In genomic region chr6:64527899-64528298, GRCh38 we compare ENCODE assay signal across 32 cellular contexts.
"Had no signal": no experiment of that assay in that cellular context is flagged by ENCODE, and none has a peak within 500 bp of the region (broad histone marks: within the 10 kb centered on the region; RNA-seq: fewer than 3 reads in every experiment).

No MANE protein-coding gene starts in this region.

- H3K36me3 ChIP-seq: adrenal gland, brain microvascular endothelial cell, breast epithelium had no signal

- H3K4me3 ChIP-seq: adrenal gland, body of pancreas, breast epithelium had no signal

- H3K27ac ChIP-seq: adrenal gland, body of pancreas, brain microvascular endothelial cell, breast epithelium, VCaP had no signal

- H3K9me3 ChIP-seq: adrenal gland, body of pancreas had no signal

- H3K27me3 ChIP-seq: adrenal gland, body of pancreas, brain microvascular endothelial cell, breast epithelium had no signal

- DNase-seq: activated B cell treated with CpG ODN at 0.5 μM for 24 hours; activated CD4-positive, alpha-beta memory T cell treated with anti-CD3 and anti-CD28 coated beads for 36 hours; activated CD4-positive, alpha-beta T cell treated with anti-CD3 and anti-CD28 coated beads for 4 hours; activated CD4-positive, alpha-beta T cell treated with anti-CD3 and anti-CD28 coated beads, Interleukin-2, amount 10 ng/mL, durations not matched to agents 24 days and 14 days; activated CD4-positive, alpha-beta T cell treated with anti-CD3 and anti-CD28 coated beads, Interleukin-2, amount 50 U/mL, for 1 hour; activated CD4-positive, alpha-beta T cell treated with anti-CD3 and anti-CD28 coated beads, Interleukin-2, amount 50 U/mL, for 4 hours; activated CD4-positive, CD25-positive, alpha-beta regulatory T cell treated with anti-CD3 and anti-CD28 coated beads, Interleukin-2, amount 50 U/mL, for 72 hours; activated CD8-positive, alpha-beta memory T cell treated with anti-CD3 and anti-CD28 coated beads, Interleukin-2, amount 50 U/mL, for 4 hours; activated CD8-positive, alpha-beta T cell treated with anti-CD3 and anti-CD28 coated beads for 36 hours; activated effector memory CD4-positive, alpha-beta T cell treated with anti-CD3 and anti-CD28 coated beads, Interleukin-2, amount 50 U/mL, for 16 hours; activated gamma-delta T cell treated with Interleukin-2 at 50 U/mL for 16 hours; activated naive CD4-positive, alpha-beta T cell; activated naive CD4-positive, alpha-beta T cell treated with anti-CD3 and anti-CD28 coated beads for 36 hours; activated naive CD4-positive, alpha-beta T cell treated with anti-CD3 and anti-CD28 coated beads, Interleukin-2, amount 50 U/mL, for 16 hours; activated naive CD8-positive, alpha-beta T cell treated with anti-CD3 and anti-CD28 coated beads for 36 hours; activated T-cell treated with anti-CD3 and anti-CD28 coated beads for 4 hours; activated T-cell treated with anti-CD3 and anti-CD28 coated beads, Interleukin-2, amount 50 U/mL, for 1 hour; activated T-cell treated with anti-CD3 and anti-CD28 coated beads, Interleukin-2, amount 50 U/mL, for 4 hours; activated T-cell treated with anti-CD3 and anti-CD28 coated beads, Interleukin-2, amount 50 U/mL, for 72 hours; adrenal gland; amniotic stem cell; aorta; body of pancreas; brain microvascular endothelial cell; central memory CD4-positive, alpha-beta T cell; T-helper 2 cell; T-helper 9 cell had no signal

- FAIRE-seq: astrocyte had no signal

- ATAC-seq: activated CD8-positive, alpha-beta T cell treated with anti-CD3 and anti-CD28 coated beads for 36 hours; activated naive CD4-positive, alpha-beta T cell treated with anti-CD3 and anti-CD28 coated beads, Interleukin-2, amount 50 U/mL, for 72 hours; activated T-cell treated with anti-CD3 and anti-CD28 coated beads, Interleukin-2, amount 50 U/mL, for 4 hours; activated T-cell treated with anti-CD3 and anti-CD28 coated beads, Interleukin-2, amount 50 U/mL, for 72 hours; activated T-helper 17 cell treated with anti-CD3 and anti-CD28 coated beads, Interleukin-2, amount 50 U/mL, for 72 hours; body of pancreas had no signal

- H3K4me1 ChIP-seq: adrenal gland, body of pancreas, breast epithelium had no signal
